Comparison of ENCODE assay signal across 8 cellular contexts in genomic region chr6:30781362-30781696, GRCh38. TPM values are rescaled to one million over a fixed set of nuclear protein-coding genes. Genes with fewer than 3 reads are reported as not detected.
A peak's percentile ranks its signal among the peaks of the same experiment; 100 is the strongest.
DNase-seq lines count a peak whose midpoint lies in the region; ATAC-seq and TF ChIP-seq lines count a peak whose summit lies in the region.

No MANE protein-coding gene starts in this region.

- WGBS in suprapubic skin: 86% methylated on average over 3 of the region's 4 CpGs

- H3K4me3 ChIP-seq in ascending aorta: peak overlapping the region in 1 of 2 donors; percentile 2
- H3K4me3 ChIP-seq in suprapubic skin: no peak overlapping the region

- TF ChIP-seq CTCF in ascending aorta (IDR thresholded peaks at IDR 0.05) (no peak), suprapubic skin (IDR thresholded peaks at IDR 0.05) (no peak)

- H3K4me1 ChIP-seq in ascending aorta: peaks cover 13 to 45% of the 10 kb centered on the region in 2 donors
- H3K4me1 ChIP-seq in suprapubic skin: peaks cover 52% of the 10 kb centered on the region

- TF ChIP-seq POLR2A in suprapubic skin (IDR thresholded peaks at IDR 0.05): no peak

- TF ChIP-seq EP300 in suprapubic skin (IDR thresholded peaks at IDR 0.05): no peak

- H3K27me3 ChIP-seq in ascending aorta: no peaks in the 10 kb centered on the region
- H3K27me3 ChIP-seq in suprapubic skin: no peaks in the 10 kb centered on the region

- H3K27ac ChIP-seq in ascending aorta (peak overlapping the region; percentile 90 to 94), suprapubic skin (peak overlapping the region; percentile 82)

- ATAC-seq in left colon (peak; percentile 5), GM18873 (IDR thresholded peaks at IDR 0.05; ENCODE audit: low FRiP score, unreplicated experiment) (no peak), HG03469 (IDR thresholded peaks at IDR 0.05; ENCODE audit: unreplicated experiment) (no peak)

- H3K9me3 ChIP-seq in ascending aorta (no peaks in the 10 kb centered on the region), suprapubic skin (no peaks in the 10 kb centered on the region)

- H3K36me3 ChIP-seq in ascending aorta (no peaks in the 10 kb centered on the region), suprapubic skin (no peaks in the 10 kb centered on the region)

- DNase-seq in NCI-H2029 (lab: John Stamatoyannopoulos, UW) (peak; percentile 50), NCI-H2029 treated with DMSO at 0.1 percent for 48 hours (lab: John Stamatoyannopoulos, UW) (no peak), ascending aorta (ENCODE audit: low spot score in 2 of 2) (no peak), left colon (no peak), suprapubic skin (ENCODE audit: low spot score in 2 of 2) (no peak), foreskin melanocyte (no peak)

- intact Hi-C loops in ascending aorta (cut with DNase I) (loop anchor here (1.0 to 5.0 kb wide), 2 partner anchors 39 to 46 kb away; partner anchors contain the start of gene FLOT1), left colon (cut with DNase I, micrococcal nuclease) (no loop called here)

RNA-seq across cellular contexts. Expression of gene IER3, which starts 37.0 kb away (rescaled TPM):
- total RNA-seq in ascending aorta: 51.9 TPM
- 100 to 1,000 TPM in 1 of 2 donors, 10 to 100 TPM in 1; 70.9 to 169 TPM for total RNA-seq in left colon
- 10 to 100 TPM; 22.0 to 86.2 (median 45.8) TPM for total RNA-seq in suprapubic skin

RNA-seq across cellular contexts. Expression of gene FLOT1, which starts 38.8 kb away (rescaled TPM):
- 123 TPM for total RNA-seq in ascending aorta
- 100 to 1,000 TPM; 130 to 137 TPM for total RNA-seq in left colon
- total RNA-seq in suprapubic skin: 10 to 100 TPM; 28.4 to 60.8 (median 45.5) TPM
